In the genomic region with DNA sequence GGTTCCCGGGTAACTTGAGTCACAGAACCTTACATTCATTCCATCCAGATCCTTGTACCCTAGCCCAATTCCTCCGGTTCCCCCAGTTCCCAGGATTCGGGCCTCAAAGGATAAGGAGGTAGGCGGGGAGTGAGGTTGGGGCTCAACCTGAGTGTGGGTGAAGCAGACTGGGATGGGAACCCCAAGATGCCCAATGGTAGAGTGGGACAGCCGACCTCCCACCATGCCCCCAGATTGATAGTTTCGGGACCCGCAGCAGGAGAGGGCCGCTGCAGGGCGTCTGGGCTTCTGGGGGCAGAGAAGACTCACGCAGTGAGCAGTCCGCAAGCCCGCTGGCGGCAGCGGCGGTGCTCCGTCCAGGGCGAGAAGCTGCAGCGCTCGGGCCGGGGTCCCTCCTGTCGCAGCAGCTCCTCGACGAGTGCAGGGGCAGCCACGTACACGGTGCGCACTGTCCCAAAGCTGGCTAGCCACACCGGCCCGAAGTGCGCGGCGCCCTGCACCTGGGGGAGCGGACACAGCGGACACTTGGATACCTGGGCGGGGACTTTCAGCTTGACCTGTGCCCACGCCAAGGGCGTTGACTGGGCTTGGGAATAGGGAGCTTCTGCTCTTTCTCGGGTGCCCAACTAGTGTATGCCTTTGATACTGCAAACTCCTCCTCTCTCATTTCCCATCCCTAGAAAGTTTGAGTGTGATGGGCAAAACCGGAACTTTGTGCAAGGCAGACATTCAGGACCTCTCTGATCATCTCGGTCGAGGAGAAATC, we compare ENCODE assay signal across 1 cellular context.
TF ChIP-seq lines count a peak whose summit lies in the region.

No MANE protein-coding gene starts in this region.

TF ChIP-seq in K562, 482 proteins besides CTCF, POLR2A, EP300 and RAD21:
- TF ChIP-seq MAFK (IDR thresholded peaks at IDR 0.05; ENCODE audit: low read length): no peak
- TF ChIP-seq, protein P1, sequence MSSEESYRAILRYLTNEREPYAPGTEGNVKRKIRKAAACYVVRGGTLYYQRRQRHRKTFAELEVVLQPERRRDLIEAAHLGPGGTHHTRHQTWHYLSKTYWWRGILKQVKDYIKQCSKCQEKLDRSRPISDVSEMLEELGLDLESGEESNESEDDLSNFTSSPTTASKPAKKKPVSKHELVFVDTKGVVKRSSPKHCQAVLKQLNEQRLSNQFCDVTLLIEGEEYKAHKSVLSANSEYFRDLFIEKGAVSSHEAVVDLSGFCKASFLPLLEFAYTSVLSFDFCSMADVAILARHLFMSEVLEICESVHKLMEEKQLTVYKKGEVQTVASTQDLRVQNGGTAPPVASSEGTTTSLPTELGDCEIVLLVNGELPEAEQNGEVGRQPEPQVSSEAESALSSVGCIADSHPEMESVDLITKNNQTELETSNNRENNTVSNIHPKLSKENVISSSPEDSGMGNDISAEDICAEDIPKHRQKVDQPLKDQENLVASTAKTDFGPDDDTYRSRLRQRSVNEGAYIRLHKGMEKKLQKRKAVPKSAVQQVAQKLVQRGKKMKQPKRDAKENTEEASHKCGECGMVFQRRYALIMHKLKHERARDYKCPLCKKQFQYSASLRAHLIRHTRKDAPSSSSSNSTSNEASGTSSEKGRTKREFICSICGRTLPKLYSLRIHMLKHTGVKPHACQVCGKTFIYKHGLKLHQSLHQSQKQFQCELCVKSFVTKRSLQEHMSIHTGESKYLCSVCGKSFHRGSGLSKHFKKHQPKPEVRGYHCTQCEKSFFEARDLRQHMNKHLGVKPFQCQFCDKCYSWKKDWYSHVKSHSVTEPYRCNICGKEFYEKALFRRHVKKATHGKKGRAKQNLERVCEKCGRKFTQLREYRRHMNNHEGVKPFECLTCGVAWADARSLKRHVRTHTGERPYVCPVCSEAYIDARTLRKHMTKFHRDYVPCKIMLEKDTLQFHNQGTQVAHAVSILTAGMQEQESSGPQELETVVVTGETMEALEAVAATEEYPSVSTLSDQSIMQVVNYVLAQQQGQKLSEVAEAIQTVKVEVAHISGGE (CRISPR knock-in tag; IDR thresholded peaks at IDR 0.05): peak in 1 of 3 experiments; percentile 39; a peak in 1 of 6 replicates
TF ChIP-seq in K562: peak in this region for 1.
